8 cellular contexts compared by ENCODE assay signal in the genomic region with DNA sequence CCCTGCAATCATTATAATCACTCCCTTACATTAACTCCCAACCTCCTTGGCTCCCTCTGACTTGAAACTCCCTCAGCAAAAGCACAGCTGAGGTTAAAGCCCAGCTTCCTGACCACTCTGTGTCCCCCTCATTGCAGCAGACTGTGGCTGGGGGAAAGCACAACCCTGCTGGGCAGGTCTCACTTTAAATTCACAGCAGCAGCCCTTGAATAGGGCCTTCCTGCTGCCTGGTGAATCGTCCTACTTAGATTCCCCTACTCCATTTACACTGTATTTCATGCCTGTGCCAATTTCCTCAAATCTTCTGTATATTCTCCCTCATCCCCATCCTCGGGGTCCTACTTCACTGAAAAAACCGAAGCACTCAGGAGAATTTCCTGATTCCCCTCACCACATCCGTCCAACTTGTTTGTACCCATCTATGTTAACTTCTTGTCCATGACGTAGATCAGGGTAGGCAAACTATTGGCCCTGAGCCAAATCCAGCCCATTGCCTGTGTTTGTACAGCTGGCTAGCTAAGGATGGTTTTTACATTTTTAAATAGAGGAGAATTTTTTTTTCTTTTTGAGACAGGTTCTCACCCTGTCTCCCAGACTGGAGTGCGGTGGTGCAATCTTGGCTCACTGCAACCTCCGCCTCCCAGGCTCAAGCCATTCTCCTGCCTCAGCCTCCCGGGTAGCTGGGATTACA. TPM values are rescaled to one million over a fixed set of nuclear protein-coding genes. Genes with fewer than 3 reads are reported as not detected.
A peak's percentile ranks its signal among the peaks of the same experiment; 100 is the strongest.
DNase-seq lines count a peak whose midpoint lies in the region; ATAC-seq lines count a peak whose summit lies in the region.

No MANE protein-coding gene starts in this region.

- H3K27me3 Mint-ChIP-seq in activated naive CD8-positive, alpha-beta T cell treated with anti-CD3 and anti-CD28 coated beads for 36 hours = no peaks in the 10 kb centered on the region
- H3K27me3 Mint-ChIP-seq in memory B cell = no peaks in the 10 kb centered on the region

- H3K9me3 Mint-ChIP-seq in activated naive CD8-positive, alpha-beta T cell treated with anti-CD3 and anti-CD28 coated beads for 36 hours = no peaks in the 10 kb centered on the region
- no peaks in the 10 kb centered on the region for H3K9me3 Mint-ChIP-seq in memory B cell

- no peaks in the 10 kb centered on the region for H3K36me3 Mint-ChIP-seq in activated naive CD8-positive, alpha-beta T cell treated with anti-CD3 and anti-CD28 coated beads for 36 hours
- H3K36me3 Mint-ChIP-seq in memory B cell = peaks cover 5% of the 10 kb centered on the region

- peaks cover 11% of the 10 kb centered on the region for H3K4me1 Mint-ChIP-seq in activated naive CD8-positive, alpha-beta T cell treated with anti-CD3 and anti-CD28 coated beads for 36 hours
- peaks cover 26% of the 10 kb centered on the region for H3K4me1 Mint-ChIP-seq in memory B cell

- no peak overlapping the region for H3K4me3 Mint-ChIP-seq in activated naive CD8-positive, alpha-beta T cell treated with anti-CD3 and anti-CD28 coated beads for 36 hours
- H3K4me3 Mint-ChIP-seq in memory B cell = peak overlapping the region; percentile 46

- ATAC-seq in memory B cell (ENCODE audit: low read depth) (peak; percentile 73), HG02571 (IDR thresholded peaks at IDR 0.05; ENCODE audit: unreplicated experiment) (no peak), GM19397 (IDR thresholded peaks at IDR 0.05; ENCODE audit: unreplicated experiment) (no peak), GM21423 (IDR thresholded peaks at IDR 0.05; ENCODE audit: unreplicated experiment) (no peak), HG02759 (IDR thresholded peaks at IDR 0.05; ENCODE audit: unreplicated experiment) (no peak)

- H3K27ac Mint-ChIP-seq in activated naive CD8-positive, alpha-beta T cell treated with anti-CD3 and anti-CD28 coated beads for 36 hours = peak overlapping the region; percentile 61
- peak overlapping the region; percentile 73 for H3K27ac Mint-ChIP-seq in memory B cell

- DNase-seq in DMS79 (lab: John Stamatoyannopoulos, UW) (peak; percentile 77), NCI-H2107 treated with DMSO at 0.1 percent for 48 hours (lab: John Stamatoyannopoulos, UW; ENCODE audit: unreplicated experiment) (peak; percentile 67), memory B cell (ENCODE audit: low spot score in 2 of 2) (peak; percentile 32 to 33)
- DNase-seq in activated naive CD8-positive, alpha-beta T cell treated with anti-CD3 and anti-CD28 coated beads for 36 hours = peak; percentile 18

RNA-seq across cellular contexts. Expression of a gene that starts 31.5 kb away (rescaled TPM):
- not detected for total RNA-seq in activated naive CD8-positive, alpha-beta T cell treated with anti-CD3 and anti-CD28 coated beads for 36 hours

Comparison
In these comparisons a context has a peak if more than half of its experiments do, and no peak if none do; other contexts are left out.
1. DNase-seq: peak in every context shown above with its lines; median percentile 77 in DMS79; 67 in NCI-H2107 treated with DMSO at 0.1 percent for 48 hours; 32 in memory B cell; 18 in activated naive CD8-positive, alpha-beta T cell treated with anti-CD3 and anti-CD28 coated beads for 36 hours.